Comparison of ENCODE assay signal across 15 cellular contexts in the genomic region with DNA sequence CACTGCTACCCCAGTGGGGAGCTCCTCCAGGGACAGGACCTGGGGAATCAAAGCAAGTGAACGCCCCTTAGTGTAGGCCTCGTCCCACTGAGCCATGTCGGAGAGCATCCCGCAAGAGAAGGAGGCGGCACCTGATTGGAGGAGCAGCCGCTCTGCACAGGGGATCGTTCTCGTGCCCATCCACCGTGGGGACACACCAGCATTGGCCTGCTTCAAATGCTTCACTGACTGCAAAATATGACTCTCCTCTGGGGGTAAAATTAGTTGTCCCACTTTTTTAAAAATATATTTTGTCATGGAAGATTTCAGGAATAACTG.
DNase-seq lines count a peak whose midpoint lies in the region; ATAC-seq and TF ChIP-seq lines count a peak whose summit lies in the region.
"Had no signal": no experiment of that assay in that cellular context is flagged by ENCODE, and none has a peak within 500 bp of the region (broad histone marks: within the 10 kb centered on the region; RNA-seq: fewer than 3 reads in every experiment).

No MANE protein-coding gene starts in this region.

- H2AFZ ChIP-seq in neuronal stem cell (ENCODE audit: low read length): no peak overlapping the region
- H2AFZ ChIP-seq: GM23338 had no signal

- POLR2A ChIA-PET in CD8-positive, alpha-beta T cell (lab: Charles Lee): no interaction called here

- intact Hi-C loops in CD8-positive, alpha-beta T cell (cut with DNase I, micrococcal nuclease): no loop called here
- intact Hi-C loops in spleen (cut with DNase I; ENCODE audit: low total_unique reads): no loop called here

- H3K4ac ChIP-seq in neuronal stem cell (ENCODE audit: low read length): no peak overlapping the region

- no peak for ATAC-seq in CD8-positive, alpha-beta T cell
- ATAC-seq in GM21367 (IDR thresholded peaks at IDR 0.05; ENCODE audit: unreplicated experiment): no peak
- ATAC-seq: GM23338, HCT116 had no signal

- H3K27ac ChIP-seq in CD8-positive, alpha-beta T cell (ENCODE audit: low read depth, low read length): no peak overlapping the region
- H3K27ac ChIP-seq in neuronal stem cell (replicated peaks; ENCODE audit: low read length) (no peak overlapping the region), spleen (no peak overlapping the region)

- H3K4me3 Mint-ChIP-seq in CD8-positive, alpha-beta T cell: no peak overlapping the region
- H3K4me3 Mint-ChIP-seq: CD14-positive monocyte; CD4-positive, alpha-beta T cell; GM23338; H9 had no signal

- no peak overlapping the region for H2BK12ac ChIP-seq in neuronal stem cell (ENCODE audit: low read length)

- H3K79me1 ChIP-seq in neuronal stem cell (ENCODE audit: low read depth, low read length): no peaks in the 10 kb centered on the region

- TF ChIP-seq POLR2A in spleen (IDR thresholded peaks at IDR 0.05): no peak

- no CpG with 5 or more reads among the region's 9 CpGs for WGBS in neuronal stem cell (ENCODE audit: extremely low coverage in 2 of 2, insufficient read length in 2 of 2, insufficient replicate concordance in 1 of 2), 2 donors
- WGBS in spleen, 5 donors: 92 to 96% (median 95%) methylated on average over 8 to 9 of the region's 9 CpGs

- no peak overlapping the region for H3K4me3 ChIP-seq in CD8-positive, alpha-beta T cell (ENCODE audit: low read depth, low read length)
- no peak overlapping the region for H3K4me3 ChIP-seq in neuronal stem cell (ENCODE audit: low read length in 2 of 2)
- H3K4me3 ChIP-seq in spleen: no peak overlapping the region
- H3K4me3 ChIP-seq: GM23338 had no signal

- no peak overlapping the region for H2BK15ac ChIP-seq in neuronal stem cell (ENCODE audit: low read length)

- no peaks in the 10 kb centered on the region for H3K27me3 ChIP-seq in CD8-positive, alpha-beta T cell (ENCODE audit: insufficient read depth, low read length)
- H3K27me3 ChIP-seq in neuronal stem cell (ENCODE audit: control insufficient read depth in 3 of 3, insufficient read depth in 3 of 3, low read depth in 1 of 3, low read length in 3 of 3) (no peaks in the 10 kb centered on the region), spleen (replicated peaks in 1 of 7) (no peaks in the 10 kb centered on the region)

- H3K23ac ChIP-seq in neuronal stem cell (ENCODE audit: low read depth, low read length, poor library complexity): no peak overlapping the region

- H2BK120ac ChIP-seq in neuronal stem cell (ENCODE audit: low read depth, low read length): no peak overlapping the region

- H2AK5ac ChIP-seq in neuronal stem cell (ENCODE audit: low read depth, low read length): no peak overlapping the region

- H3K27ac Mint-ChIP-seq in CD8-positive, alpha-beta T cell: peak overlapping the region; percentile 49
- H3K27ac Mint-ChIP-seq: CD4-positive, alpha-beta T cell; GM23338; H9 had no signal

- no peaks in the 10 kb centered on the region for H3K27me3 Mint-ChIP-seq in CD8-positive, alpha-beta T cell (ENCODE audit: low read depth)
- H3K27me3 Mint-ChIP-seq: CD4-positive, alpha-beta T cell had no signal

- no peak overlapping the region for H3K4me2 ChIP-seq in neuronal stem cell (ENCODE audit: insufficient read depth, low read length, poor library complexity, severe bottlenecking)
- H3K4me2 ChIP-seq: GM23338 had no signal

- H3K9me3 Mint-ChIP-seq in CD8-positive, alpha-beta T cell: no peaks in the 10 kb centered on the region
- H3K9me3 Mint-ChIP-seq: CD4-positive, alpha-beta T cell; GM23338 had no signal

- peaks cover 17% of the 10 kb centered on the region for H3K36me3 ChIP-seq in CD8-positive, alpha-beta T cell (ENCODE audit: insufficient read depth, low read length)
- H3K36me3 ChIP-seq in neuronal stem cell (replicated peaks in 1 of 2; ENCODE audit: control insufficient read depth in 2 of 2, insufficient read depth in 2 of 2, low read length in 2 of 2) (peaks cover 63 to 82% of the 10 kb centered on the region in 2 donors), spleen (peaks cover 0 to 90% (median 18%) of the 10 kb centered on the region in 6 donors)

- H3K4me1 ChIP-seq in CD8-positive, alpha-beta T cell (ENCODE audit: insufficient read depth, low read length): no peaks in the 10 kb centered on the region
- H3K4me1 ChIP-seq in neuronal stem cell (ENCODE audit: control insufficient read depth in 2 of 2, insufficient read depth in 1 of 2, low read depth in 1 of 2, low read length in 2 of 2) (no peaks in the 10 kb centered on the region), spleen (no peaks in the 10 kb centered on the region)

- DNase-seq in CD8-positive, alpha-beta T cell: no peak
- no peak for DNase-seq in neuronal stem cell (ENCODE audit: low spot score)
- DNase-seq in spleen: peak; percentile 48
- no peak for DNase-seq in activated CD8-positive, alpha-beta memory T cell treated with anti-CD3 and anti-CD28 coated beads for 24 hours
- DNase-seq in activated CD4-positive, alpha-beta T cell treated with anti-CD3 and anti-CD28 coated beads for 4 hours: no peak
- DNase-seq: Calu3; CD4-positive, alpha-beta T cell; COR-L47; DMS53; DMS79 treated with DMSO at 0.1 percent for 48 hours; H9 had no signal

- no peak for TF ChIP-seq CTCF in CD8-positive, alpha-beta T cell (IDR thresholded peaks at IDR 0.05)
- no peak for TF ChIP-seq CTCF in spleen (IDR thresholded peaks at IDR 0.05 in 8 of 11, conservative IDR thresholded peaks at IDR 0.05 in 3 of 11)

- no peak overlapping the region for H3K18ac ChIP-seq in neuronal stem cell (ENCODE audit: low read length)

- H3K9me3 ChIP-seq in CD8-positive, alpha-beta T cell (ENCODE audit: low read length): no peaks in the 10 kb centered on the region
- H3K9me3 ChIP-seq in neuronal stem cell (replicated peaks in 1 of 2; ENCODE audit: control insufficient read depth in 2 of 2, insufficient read depth in 1 of 2, low read depth in 1 of 2, low read length in 2 of 2) (no peaks in the 10 kb centered on the region), spleen (no peaks in the 10 kb centered on the region)

- H4K91ac ChIP-seq in neuronal stem cell (ENCODE audit: low read depth, low read length, poor library complexity): no peak overlapping the region

- peaks cover 61% of the 10 kb centered on the region for H3K36me3 Mint-ChIP-seq in CD8-positive, alpha-beta T cell
- H3K36me3 Mint-ChIP-seq: CD14-positive monocyte had no signal

- H3K4me1 Mint-ChIP-seq in CD8-positive, alpha-beta T cell (ENCODE audit: low read depth): no peaks in the 10 kb centered on the region
- H3K4me1 Mint-ChIP-seq: GM23338, H9 had no signal

- H4K8ac ChIP-seq in neuronal stem cell (ENCODE audit: low read depth, low read length): no peak overlapping the region

- CTCF ChIA-PET in CD8-positive, alpha-beta T cell (lab: Charles Lee): no interaction called here

- no peak overlapping the region for H3K14ac ChIP-seq in neuronal stem cell (ENCODE audit: low read length)

- peak overlapping the region; percentile 24 for H3K9ac ChIP-seq in neuronal stem cell (ENCODE audit: low read depth, low read length, poor library complexity)

- no peak overlapping the region for H2BK5ac ChIP-seq in neuronal stem cell (ENCODE audit: low read length)
